ENCODE assay signal across 1 cellular context in genomic region chr1:161738627-161739287, GRCh38.
TF ChIP-seq lines count a peak whose summit lies in the region.

No MANE protein-coding gene starts in this region.

TF ChIP-seq in K562, 482 proteins besides CTCF, POLR2A, EP300 and RAD21 (continued from another document and continues in another):
- no peak for TF ChIP-seq ZNF407 (IDR thresholded peaks at IDR 0.05; ENCODE audit: low read depth)
- TF ChIP-seq HOMEZ (CRISPR knock-in tag; IDR thresholded peaks at IDR 0.05): no peak
- TF ChIP-seq BRD4 (IDR thresholded peaks at IDR 0.05): no peak
- no peak for TF ChIP-seq PML (IDR thresholded peaks at IDR 0.05; ENCODE audit: low read length)
- no peak for TF ChIP-seq CCAR2 (IDR thresholded peaks at IDR 0.05; ENCODE audit: low read depth, low read length)
- no peak for TF ChIP-seq E2F5 (CRISPR knock-in tag; IDR thresholded peaks at IDR 0.05)
- TF ChIP-seq VEZF1 (CRISPR knock-in tag; IDR thresholded peaks at IDR 0.05): no peak
- TF ChIP-seq TEAD1 (CRISPR knock-in tag; IDR thresholded peaks at IDR 0.05): peak in 1 of 2 experiments; percentile 60; a peak in 1 of 4 replicates
- 0 out of 4 replicates have a peak, but pooled peaks of 1 of the 2 experiments have one; percentile 21 for TF ChIP-seq NRF1 (conservative IDR thresholded peaks at IDR 0.05 in 1 of 2, IDR thresholded peaks at IDR 0.05 in 1 of 2)
- TF ChIP-seq PREB (CRISPR knock-in tag; IDR thresholded peaks at IDR 0.05): no peak
- TF ChIP-seq KHSRP (IDR thresholded peaks at IDR 0.05): no peak
- TF ChIP-seq MYBL2 (IDR thresholded peaks at IDR 0.05; ENCODE audit: low read depth): no peak
- no peak for TF ChIP-seq MYBL2 (CRISPR knock-in tag; IDR thresholded peaks at IDR 0.05; ENCODE audit: borderline replicate concordance)
- 0 out of 2 replicates have a peak, but pooled peaks have one; percentile 17 for TF ChIP-seq ELF1 (tag; IDR thresholded peaks at IDR 0.05)
- TF ChIP-seq ZNF280B (CRISPR knock-in tag; IDR thresholded peaks at IDR 0.05): no peak
- no peak for TF ChIP-seq ERF (CRISPR knock-in tag; IDR thresholded peaks at IDR 0.05)
- TF ChIP-seq STAT5B (CRISPR knock-in tag; IDR thresholded peaks at IDR 0.05): no peak
- no peak for TF ChIP-seq NFIX (CRISPR knock-in tag; IDR thresholded peaks at IDR 0.05; ENCODE audit: low read depth)
- TF ChIP-seq ZNF609 (CRISPR knock-in tag; IDR thresholded peaks at IDR 0.05; ENCODE audit: borderline replicate concordance): no peak
- peak; percentile 15 for TF ChIP-seq CCNT2 (IDR thresholded peaks at IDR 0.05; ENCODE audit: borderline replicate concordance, extremely low read depth, insufficient read length, low read depth, low read length)
- TF ChIP-seq ZBTB33 (CRISPR knock-in tag; IDR thresholded peaks at IDR 0.05): peak; percentile 26; the same call in 1 of the 2 replicates
- TF ChIP-seq ZNF212 (CRISPR knock-in tag; IDR thresholded peaks at IDR 0.05): no peak
- TF ChIP-seq ZNF778 (CRISPR knock-in tag; IDR thresholded peaks at IDR 0.05): no peak
- no peak for TF ChIP-seq ZNF586 (CRISPR knock-in tag; conservative IDR thresholded peaks at IDR 0.05)
- TF ChIP-seq ZNF57 (CRISPR knock-in tag; IDR thresholded peaks at IDR 0.05): no peak
- no peak for TF ChIP-seq MAFF (IDR thresholded peaks at IDR 0.05; ENCODE audit: low read length)
- no peak for TF ChIP-seq MYC (IDR thresholded peaks at IDR 0.05; ENCODE audit: low read depth, low read length)
- no peak for TF ChIP-seq MYC (CRISPR knock-in tag; IDR thresholded peaks at IDR 0.05; ENCODE audit: borderline replicate concordance, low read depth)
- TF ChIP-seq ZNF395 (CRISPR knock-in tag; IDR thresholded peaks at IDR 0.05): peak; percentile 57; the same call in 1 of the 2 replicates
- no peak for TF ChIP-seq ELK3 (CRISPR knock-in tag; IDR thresholded peaks at IDR 0.05)
- no peak for TF ChIP-seq RFX1 (IDR thresholded peaks at IDR 0.05)
- TF ChIP-seq HDAC8 (tag; IDR thresholded peaks at IDR 0.05): no peak
- TF ChIP-seq ZNF175 (CRISPR knock-in tag; IDR thresholded peaks at IDR 0.05; ENCODE audit: low read depth): no peak
